Comparison of ENCODE assay signal across 8 cellular contexts in the genomic region with DNA sequence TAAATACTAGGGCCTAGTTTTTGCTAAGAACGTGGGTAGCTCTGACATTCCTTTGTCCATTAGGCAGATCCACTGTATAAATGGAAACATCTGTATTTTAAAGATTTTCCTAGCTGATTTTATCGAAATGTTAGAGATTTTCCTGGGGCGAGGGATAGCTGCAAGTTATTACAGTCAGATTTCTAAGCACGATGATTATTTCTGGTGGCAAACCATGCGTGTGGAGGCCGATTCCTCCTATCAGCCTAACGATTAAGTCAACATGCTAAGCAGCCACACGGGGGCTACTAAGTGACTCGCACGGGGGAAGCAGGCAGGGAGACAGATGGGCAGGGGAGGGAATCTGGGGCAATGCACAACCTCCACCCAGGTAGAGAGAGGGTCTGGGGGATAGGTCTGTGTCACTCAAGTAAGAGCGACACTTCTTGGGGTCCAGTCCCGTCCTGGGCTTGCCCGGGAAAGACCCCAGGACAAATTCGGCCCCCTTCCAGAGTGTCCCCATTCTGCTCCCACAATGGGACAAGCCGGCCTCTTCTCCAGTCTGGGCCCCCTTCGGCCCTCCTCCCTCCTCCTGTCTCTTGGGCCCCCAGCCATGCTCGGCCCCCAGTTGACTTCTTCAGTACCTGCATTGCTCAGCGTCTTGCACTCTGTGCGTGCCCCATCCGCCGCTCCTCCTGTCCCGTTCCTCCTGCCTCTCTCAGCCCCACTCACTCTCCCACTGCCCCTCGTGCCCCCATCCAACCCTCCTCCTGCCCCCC. TPM values are rescaled to one million over a fixed set of nuclear protein-coding genes. Genes with fewer than 3 reads are reported as not detected.
DNase-seq lines count a peak whose midpoint lies in the region; ATAC-seq and TF ChIP-seq lines count a peak whose summit lies in the region.

No MANE protein-coding gene starts in this region.

- H3K4me3 Mint-ChIP-seq in activated T-helper 1 cell treated with anti-CD3 and anti-CD28 coated beads, Interleukin-12 subunit alpha, Interleukin-12 subunit beta, Interleukin-2, Interleukin-4 antibody, amounts not matched to agents 30 ng/mL and 10 ng/mL and 1 ng/mL, durations not matched to agents 14 hours and 24 hours and 36 hours, result peak overlapping the region; percentile 96

- CTCF ChIA-PET in PC-9 (lab: Charles Lee), result interaction anchor here (0.6 to 1.1 kb wide), 5 partner anchors 24 to 1194 kb away, joined by 4 to 6 read pairs (median 4); no protein-coding TSS in a partner anchor

- peak overlapping the region; percentile 85; the same call in 1 of the 2 replicates for H3K27ac ChIP-seq in HUES6 (ENCODE audit: low read depth, low read length)
- H3K27ac ChIP-seq in PC-9, result peak overlapping the region; percentile 63
- H3K27ac ChIP-seq in neural cell (ENCODE audit: low read length), result peak overlapping the region; percentile 86
- H3K27ac ChIP-seq in substantia nigra (ENCODE audit: low read depth, low read length, poor library complexity, severe bottlenecking), result peak overlapping the region; percentile 97

- H3K4me2 ChIP-seq in PC-9 (peak overlapping the region; percentile 95), neural cell (ENCODE audit: low read length) (peak overlapping the region; percentile 57)

- H3K9ac ChIP-seq in HUES6 (ENCODE audit: low read length) (peak overlapping the region; percentile 81), neural cell (ENCODE audit: low read length) (peak overlapping the region; percentile 97)

- peak overlapping the region; percentile 84 for H2AFZ ChIP-seq in PC-9
- H2AFZ ChIP-seq in neural cell (ENCODE audit: low read depth, low read length), result peak overlapping the region; percentile 79

- H3K27me3 Mint-ChIP-seq in activated T-helper 1 cell treated with anti-CD3 and anti-CD28 coated beads, Interleukin-12 subunit alpha, Interleukin-12 subunit beta, Interleukin-2, Interleukin-4 antibody, amounts not matched to agents 30 ng/mL and 10 ng/mL and 1 ng/mL, durations not matched to agents 14 hours and 24 hours and 36 hours (ENCODE audit: insufficient read depth), result no peaks in the 10 kb centered on the region

- peaks cover 32% of the 10 kb centered on the region for H3K79me2 ChIP-seq in PC-9 (ENCODE audit: low read depth)
- H3K79me2 ChIP-seq in neural cell (replicated peaks; ENCODE audit: insufficient read depth, low read length), result peaks cover 20% of the 10 kb centered on the region

- DNase-seq in C1 segment of cervical spinal cord (lab: John Stamatoyannopoulos, UW) (peak in 8 of 14 donors; percentile 38 to 71 (median 61)), PC-9 (peak; percentile 65 to 73), fibroblast of the aortic adventitia (ENCODE audit: low read depth) (peak; percentile 84), substantia nigra (lab: John Stamatoyannopoulos, UW) (peak in 21 of 49 donors; percentile 18 to 76 (median 44))
- DNase-seq in activated T-helper 1 cell treated with anti-CD3 and anti-CD28 coated beads, Interleukin-12 subunit alpha, Interleukin-12 subunit beta, Interleukin-2, Interleukin-4 antibody, amounts not matched to agents 30 ng/mL and 10 ng/mL and 1 ng/mL, durations not matched to agents 14 hours and 24 hours and 36 hours (ENCODE audit: low spot score), result peak; percentile 47

- H3F3A ChIP-seq in PC-9 (ENCODE audit: insufficient read depth, low read depth), result peaks cover 4% of the 10 kb centered on the region; the same call in 1 of the 2 replicates
- no peaks in the 10 kb centered on the region for H3F3A ChIP-seq in neural cell (ENCODE audit: insufficient read depth, low read length, poor library complexity, severe bottlenecking)

- peak; percentile 44 for TF ChIP-seq RAD21 in neural cell (conservative IDR thresholded peaks at IDR 0.05)

- H3K4me3 ChIP-seq in HUES6 (ENCODE audit: low read depth, low read length), result peak overlapping the region; percentile 97
- peak overlapping the region; percentile 77 for H3K4me3 ChIP-seq in PC-9
- H3K4me3 ChIP-seq in fibroblast of the aortic adventitia (ENCODE audit: low read depth, low read length), result peak overlapping the region; percentile 91
- peak overlapping the region; percentile 83 for H3K4me3 ChIP-seq in neural cell (ENCODE audit: low read length)

- peaks cover 23% of the 10 kb centered on the region for H3K4me1 Mint-ChIP-seq in activated T-helper 1 cell treated with anti-CD3 and anti-CD28 coated beads, Interleukin-12 subunit alpha, Interleukin-12 subunit beta, Interleukin-2, Interleukin-4 antibody, amounts not matched to agents 30 ng/mL and 10 ng/mL and 1 ng/mL, durations not matched to agents 14 hours and 24 hours and 36 hours (ENCODE audit: low read depth)

- ATAC-seq in GM19328 (IDR thresholded peaks at IDR 0.05; ENCODE audit: unreplicated experiment), result peak; percentile 2

- BruUV-seq in PC-9 (replicated peaks; lab: Mats Ljungman, UMichigan), result no TSS peak

- peaks cover 25% of the 10 kb centered on the region for H3K36me3 ChIP-seq in HUES6 (ENCODE audit: control insufficient read depth, insufficient read depth, low read length)
- H3K36me3 ChIP-seq in PC-9 (ENCODE audit: low read depth), result no peaks in the 10 kb centered on the region
- no peaks in the 10 kb centered on the region for H3K36me3 ChIP-seq in neural cell (ENCODE audit: insufficient read depth, low read length)

- H3K9me3 ChIP-seq in HUES6 (ENCODE audit: control insufficient read depth, insufficient read depth, low read depth, low read length) (no peaks in the 10 kb centered on the region), PC-9 (ENCODE audit: insufficient read depth, low read depth) (no peaks in the 10 kb centered on the region), neural cell (ENCODE audit: low read length) (no peaks in the 10 kb centered on the region)

- H3K9me2 ChIP-seq in PC-9 (ENCODE audit: insufficient read depth), result no peaks in the 10 kb centered on the region
- no peaks in the 10 kb centered on the region for H3K9me2 ChIP-seq in neural cell (ENCODE audit: insufficient read depth, low read length)

- H3K27me3 ChIP-seq in HUES6 (ENCODE audit: control insufficient read depth, insufficient read depth, low read length) (no peaks in the 10 kb centered on the region), PC-9 (ENCODE audit: insufficient read depth, low read depth) (no peaks in the 10 kb centered on the region), neural cell (ENCODE audit: insufficient read depth, low read depth, low read length) (no peaks in the 10 kb centered on the region)

- peak; percentile 56; the same call in 1 of the 2 replicates for TF ChIP-seq CTCF in PC-9 (conservative IDR thresholded peaks at IDR 0.05)
- TF ChIP-seq CTCF in fibroblast of the aortic adventitia (IDR thresholded peaks at IDR 0.05; ENCODE audit: insufficient read depth, low read length), result peak; percentile 62
- TF ChIP-seq CTCF in neural cell (IDR thresholded peaks at IDR 0.05; ENCODE audit: poor library complexity, severe bottlenecking), result peak; percentile 69

- peaks cover 6% of the 10 kb centered on the region; the same call in 1 of the 2 replicates for H4K20me1 ChIP-seq in PC-9 (ENCODE audit: insufficient read depth)
- no peaks in the 10 kb centered on the region for H4K20me1 ChIP-seq in neural cell (ENCODE audit: insufficient read depth)

- no peak for TF ChIP-seq EP300 in neural cell (conservative IDR thresholded peaks at IDR 0.05; ENCODE audit: poor library complexity, severe bottlenecking)

- H3K9me3 Mint-ChIP-seq in activated T-helper 1 cell treated with anti-CD3 and anti-CD28 coated beads, Interleukin-12 subunit alpha, Interleukin-12 subunit beta, Interleukin-2, Interleukin-4 antibody, amounts not matched to agents 30 ng/mL and 10 ng/mL and 1 ng/mL, durations not matched to agents 14 hours and 24 hours and 36 hours, result no peaks in the 10 kb centered on the region

- peak overlapping the region; percentile 93 for H3K27ac Mint-ChIP-seq in activated T-helper 1 cell treated with anti-CD3 and anti-CD28 coated beads, Interleukin-12 subunit alpha, Interleukin-12 subunit beta, Interleukin-2, Interleukin-4 antibody, amounts not matched to agents 30 ng/mL and 10 ng/mL and 1 ng/mL, durations not matched to agents 14 hours and 24 hours and 36 hours

- H3K4me1 ChIP-seq in HUES6 (ENCODE audit: control insufficient read depth, insufficient read depth, low read length), result peaks cover 8% of the 10 kb centered on the region; the same call in 1 of the 2 replicates
- H3K4me1 ChIP-seq in PC-9 (replicated peaks; ENCODE audit: insufficient read depth), result peaks cover 13% of the 10 kb centered on the region

- POLR2A ChIA-PET in PC-9 (lab: Charles Lee; ENCODE audit: unreplicated experiment), result interaction anchor here (0.5 to 1.3 kb wide), 5 partner anchors 9 to 1735 kb away, joined by 3 to 7 read pairs (median 3); no protein-coding TSS in a partner anchor

- H3K36me3 Mint-ChIP-seq in activated T-helper 1 cell treated with anti-CD3 and anti-CD28 coated beads, Interleukin-12 subunit alpha, Interleukin-12 subunit beta, Interleukin-2, Interleukin-4 antibody, amounts not matched to agents 30 ng/mL and 10 ng/mL and 1 ng/mL, durations not matched to agents 14 hours and 24 hours and 36 hours (ENCODE audit: low read depth), result peaks cover 3% of the 10 kb centered on the region

- intact Hi-C loops in PC-9 (cut with micrococcal nuclease; ENCODE audit: unreplicated experiment), result loop anchor here (1.0 to 5.0 kb wide), 3 partner anchors 71 to 113 kb away; no protein-coding TSS in a partner anchor
- intact Hi-C loops in activated T-helper 1 cell treated with anti-CD3 and anti-CD28 coated beads, Interleukin-12 subunit alpha, Interleukin-12 subunit beta, Interleukin-2, Interleukin-4 antibody, amounts not matched to agents 30 ng/mL and 10 ng/mL and 1 ng/mL, durations not matched to agents 14 hours and 24 hours and 36 hours (cut with micrococcal nuclease), result loop anchor here (1.0 to 5.0 kb wide), 3 partner anchors 14 to 191 kb away; a partner anchor contains a TSS

RNA-seq across cellular contexts. Expression of a gene that starts 0.6 kb away (rescaled TPM):
- total RNA-seq in PC-9 (2021) (27.2 and 37.7 TPM in 2 replicates), fibroblast of the aortic adventitia (ENCODE audit: low replicate concordance) (11.7 and 42.1 TPM in 2 replicates)
- total RNA-seq in activated T-helper 1 cell treated with anti-CD3 and anti-CD28 coated beads, Interleukin-12 subunit alpha, Interleukin-12 subunit beta, Interleukin-2, Interleukin-4 antibody, amounts not matched to agents 30 ng/mL and 10 ng/mL and 1 ng/mL, durations not matched to agents 14 hours and 24 hours and 36 hours, result 33.9 and 39.7 TPM in 2 replicates
- 9.6 and 11.8 TPM in 2 replicates for polyA plus RNA-seq in neural cell
- polyA minus RNA-seq in neural cell, result 16.3 and 20.5 TPM in 2 replicates

RNA-seq across cellular contexts. Expression of a gene that starts 41.2 kb away (rescaled TPM):
- total RNA-seq in PC-9 (2021) (112 and 129 TPM in 2 replicates), fibroblast of the aortic adventitia (ENCODE audit: low replicate concordance) (3.3 and 8.3 TPM in 2 replicates)
- 21.4 and 23.9 TPM in 2 replicates for total RNA-seq in activated T-helper 1 cell treated with anti-CD3 and anti-CD28 coated beads, Interleukin-12 subunit alpha, Interleukin-12 subunit beta, Interleukin-2, Interleukin-4 antibody, amounts not matched to agents 30 ng/mL and 10 ng/mL and 1 ng/mL, durations not matched to agents 14 hours and 24 hours and 36 hours
- polyA plus RNA-seq in neural cell, result 3.0 and 5.3 TPM in 2 replicates
- 14.0 and 16.8 TPM in 2 replicates for polyA minus RNA-seq in neural cell

RNA-seq across cellular contexts. Expression of a gene that starts 58.1 kb away (rescaled TPM):
- total RNA-seq in PC-9 (2021), result 36.4 and 45.7 TPM in 2 replicates
- 32.1 and 37.3 TPM in 2 replicates for total RNA-seq in activated T-helper 1 cell treated with anti-CD3 and anti-CD28 coated beads, Interleukin-12 subunit alpha, Interleukin-12 subunit beta, Interleukin-2, Interleukin-4 antibody, amounts not matched to agents 30 ng/mL and 10 ng/mL and 1 ng/mL, durations not matched to agents 14 hours and 24 hours and 36 hours
- total RNA-seq in fibroblast of the aortic adventitia (ENCODE audit: low replicate concordance), result 20.1 and 43.4 TPM in 2 replicates
- polyA plus RNA-seq in neural cell, result 96.8 and 107 TPM in 2 replicates
- 208 and 228 TPM in 2 replicates for polyA minus RNA-seq in neural cell
